ENCODE assay signal across 9 cellular contexts in the genomic region with DNA sequence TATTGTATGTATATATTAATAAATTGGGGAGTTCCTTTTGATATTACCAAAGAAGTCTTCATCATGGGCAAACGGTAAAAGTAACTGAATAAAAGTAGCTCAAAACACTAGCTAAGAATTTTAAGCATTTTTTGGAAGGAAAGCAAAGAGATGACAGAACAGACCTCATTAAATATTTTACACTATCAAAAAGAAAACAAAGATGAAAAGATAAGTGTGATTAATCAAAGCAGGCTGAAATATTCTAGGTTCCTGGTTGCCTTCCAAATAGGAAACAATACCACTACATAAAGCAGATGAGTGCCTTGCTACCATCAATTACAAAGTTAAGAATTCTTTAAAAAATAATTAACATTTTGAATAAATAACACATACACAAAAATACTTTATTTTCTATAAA.
"Had no signal": no experiment of that assay in that cellular context is flagged by ENCODE, and none has a peak within 500 bp of the region (broad histone marks: within the 10 kb centered on the region; RNA-seq: fewer than 3 reads in every experiment).

No MANE protein-coding gene starts in this region.

- H3K27ac Mint-ChIP-seq: HFFc6 had no signal

- FAIRE-seq: HTR-8/SVneo, K562 had no signal

- H3K4me3 Mint-ChIP-seq: HFFc6 had no signal

- H3K9me3 ChIP-seq: HAP-1 had no signal

- ATAC-seq: HCT116, K562 had no signal

- DNase-seq: GOT3, H7, HFFc6, IMR-90, KG1 had no signal

- H3K4me3 ChIP-seq: HAP-1, K562 had no signal
